22 cellular contexts compared by ENCODE assay signal in genomic region chr1:68140536-68140935, GRCh38.
DNase-seq lines count a peak whose midpoint lies in the region; ATAC-seq and TF ChIP-seq lines count a peak whose summit lies in the region.
"Had no signal": no experiment of that assay in that cellular context is flagged by ENCODE, and none has a peak within 500 bp of the region (broad histone marks: within the 10 kb centered on the region; RNA-seq: fewer than 3 reads in every experiment).

No MANE protein-coding gene starts in this region.

- DNase-seq in Ammon's horn (ENCODE audit: low spot score) (peak; percentile 16), astrocyte of the spinal cord (ENCODE audit: low read depth, low spot score) (peak; percentile 46), foreskin melanocyte (peak; percentile 65), osteocyte (ENCODE audit: extremely low spot score, unreplicated experiment) (no peak), NCI-H2107 treated with DMSO at 0.1 percent for 48 hours (lab: John Stamatoyannopoulos, UW; ENCODE audit: unreplicated experiment) (no peak), heart left ventricle (no peak)
- DNase-seq: ACHN; activated CD4-positive, alpha-beta T cell treated with anti-CD3 and anti-CD28 coated beads, Interleukin-2, amount 10 ng/mL, durations not matched to agents 7 days and 5 days; activated naive CD8-positive, alpha-beta T cell treated with anti-CD3 and anti-CD28 coated beads, Interleukin-2, amount 10 ng/mL, durations not matched to agents 7 days and 5 days; colonic mucosa; EL; naive thymus-derived CD8-positive, alpha-beta T cell; NCI-H1694 treated with DMSO at 0.1 percent for 48 hours; NCI-H524; right lobe of liver; stimulated activated CD4-positive, alpha-beta T cell treated with anti-CD3 and anti-CD28 coated beads, Interleukin-4, amount 100 ng/mL, for 24 hours; upper lobe of left lung had no signal

- no peak for TF ChIP-seq CTCF in astrocyte of the spinal cord (IDR thresholded peaks at IDR 0.05; ENCODE audit: low read depth, low read length)
- no peak for TF ChIP-seq CTCF in osteocyte (IDR thresholded peaks at IDR 0.05)
- TF ChIP-seq CTCF in heart left ventricle (IDR thresholded peaks at IDR 0.05) = no peak

- H3K4me3 Mint-ChIP-seq in osteocyte (ENCODE audit: unreplicated experiment) = no peak overlapping the region
- H3K4me3 Mint-ChIP-seq: activated CD4-positive, alpha-beta T cell treated with anti-CD3 and anti-CD28 coated beads, Interleukin-2, amount 10 ng/mL, durations not matched to agents 7 days and 5 days; activated naive CD8-positive, alpha-beta T cell treated with anti-CD3 and anti-CD28 coated beads, Interleukin-2, amount 10 ng/mL, durations not matched to agents 7 days and 5 days; naive thymus-derived CD8-positive, alpha-beta T cell had no signal

- no peak overlapping the region for H3K4me3 ChIP-seq in astrocyte of the spinal cord (ENCODE audit: low read depth, low read length)
- H3K4me3 ChIP-seq in heart left ventricle = no peak overlapping the region
- H3K4me3 ChIP-seq: colonic mucosa, right lobe of liver, SK-N-MC, upper lobe of left lung had no signal

- in situ Hi-C loops in astrocyte of the spinal cord (cut with HindIII; ENCODE audit: low sequenced_read_pairs) = no loop called here

- H3K36me3 ChIP-seq in heart left ventricle = peaks cover 0 to 76% (median 34%) of the 10 kb centered on the region in 9 donors
- H3K36me3 ChIP-seq: colonic mucosa, right lobe of liver had no signal

- peaks cover 50% of the 10 kb centered on the region for H3K36me3 Mint-ChIP-seq in osteocyte (ENCODE audit: unreplicated experiment)
- H3K36me3 Mint-ChIP-seq: activated naive CD8-positive, alpha-beta T cell treated with anti-CD3 and anti-CD28 coated beads, Interleukin-2, amount 10 ng/mL, durations not matched to agents 7 days and 5 days; naive thymus-derived CD8-positive, alpha-beta T cell had no signal

- H3K4me1 ChIP-seq in heart left ventricle = peaks cover 0 to 24% (median 10%) of the 10 kb centered on the region in 12 donors
- H3K4me1 ChIP-seq: colonic mucosa had no signal

- peak overlapping the region in 2 of 12 donors; percentile 61 to 74 for H3K27ac ChIP-seq in heart left ventricle
- H3K27ac ChIP-seq: colonic mucosa, SK-N-MC had no signal

- 53 to 63% (median 57%) methylated on average over 4 of the region's 4 CpGs for WGBS in heart left ventricle, 4 donors

- intact Hi-C loops in heart left ventricle (cut with DNase I) = loop anchor here in 3 of 10 donors (10.0 kb wide), 1 partner anchor 94 kb away; the partner anchor contains the start of gene WLS (in 3 of the 3)

- no peaks in the 10 kb centered on the region for H3K27me3 Mint-ChIP-seq in osteocyte (ENCODE audit: unreplicated experiment)
- H3K27me3 Mint-ChIP-seq: activated CD4-positive, alpha-beta T cell treated with anti-CD3 and anti-CD28 coated beads, Interleukin-2, amount 10 ng/mL, durations not matched to agents 7 days and 5 days; activated naive CD8-positive, alpha-beta T cell treated with anti-CD3 and anti-CD28 coated beads, Interleukin-2, amount 10 ng/mL, durations not matched to agents 7 days and 5 days had no signal

- H3K9me3 Mint-ChIP-seq in osteocyte (ENCODE audit: unreplicated experiment) = no peaks in the 10 kb centered on the region
- H3K9me3 Mint-ChIP-seq: activated CD4-positive, alpha-beta T cell treated with anti-CD3 and anti-CD28 coated beads, Interleukin-2, amount 10 ng/mL, durations not matched to agents 7 days and 5 days; activated naive CD8-positive, alpha-beta T cell treated with anti-CD3 and anti-CD28 coated beads, Interleukin-2, amount 10 ng/mL, durations not matched to agents 7 days and 5 days; naive thymus-derived CD8-positive, alpha-beta T cell had no signal

- ATAC-seq in HG03378 (IDR thresholded peaks at IDR 0.05; ENCODE audit: unreplicated experiment) = no peak
- ATAC-seq in GM18873 (IDR thresholded peaks at IDR 0.05; ENCODE audit: low FRiP score, unreplicated experiment) = no peak
- no peak for ATAC-seq in heart left ventricle
- ATAC-seq: esophagus mucosa; left lobe of liver; naive thymus-derived CD8-positive, alpha-beta T cell; right lobe of liver had no signal

- no peaks in the 10 kb centered on the region for H3K9me3 ChIP-seq in heart left ventricle
- H3K9me3 ChIP-seq: colonic mucosa, right lobe of liver, upper lobe of left lung had no signal

- peak overlapping the region; percentile 91 for H3K27ac Mint-ChIP-seq in osteocyte (ENCODE audit: unreplicated experiment)
- H3K27ac Mint-ChIP-seq: activated CD4-positive, alpha-beta T cell treated with anti-CD3 and anti-CD28 coated beads, Interleukin-2, amount 10 ng/mL, durations not matched to agents 7 days and 5 days; activated naive CD8-positive, alpha-beta T cell treated with anti-CD3 and anti-CD28 coated beads, Interleukin-2, amount 10 ng/mL, durations not matched to agents 7 days and 5 days; naive thymus-derived CD8-positive, alpha-beta T cell had no signal

- H3K4me1 Mint-ChIP-seq in osteocyte (ENCODE audit: unreplicated experiment) = peaks cover 42% of the 10 kb centered on the region
- H3K4me1 Mint-ChIP-seq: activated CD4-positive, alpha-beta T cell treated with anti-CD3 and anti-CD28 coated beads, Interleukin-2, amount 10 ng/mL, durations not matched to agents 7 days and 5 days; activated naive CD8-positive, alpha-beta T cell treated with anti-CD3 and anti-CD28 coated beads, Interleukin-2, amount 10 ng/mL, durations not matched to agents 7 days and 5 days; naive thymus-derived CD8-positive, alpha-beta T cell had no signal

- TF ChIP-seq POLR2A in heart left ventricle (IDR thresholded peaks at IDR 0.05) = no peak

- H3K27me3 ChIP-seq in heart left ventricle = no peaks in the 10 kb centered on the region
- H3K27me3 ChIP-seq: colonic mucosa, right lobe of liver, upper lobe of left lung had no signal

Comparison
In these comparisons a context has a peak if more than half of its experiments do, and no peak if none do; other contexts are left out.
1. DNase-seq: peak in Ammon's horn (single experiment), astrocyte of the spinal cord (single experiment) and foreskin melanocyte (single experiment); none in osteocyte (single experiment), NCI-H2107 treated with DMSO at 0.1 percent for 48 hours (single experiment) and heart left ventricle (0 of 5).